In genomic region chr1:234069760-234070159, GRCh38 we compare ENCODE assay signal across 10 cellular contexts.
DNase-seq lines count a peak whose midpoint lies in the region; ATAC-seq and TF ChIP-seq lines count a peak whose summit lies in the region.
"Had no signal": no experiment of that assay in that cellular context is flagged by ENCODE, and none has a peak within 500 bp of the region (broad histone marks: within the 10 kb centered on the region; RNA-seq: fewer than 3 reads in every experiment).

No MANE protein-coding gene starts in this region.

- no peaks in the 10 kb centered on the region for H3K4me1 Mint-ChIP-seq in endothelial cell (ENCODE audit: unreplicated experiment)

- H3K9me3 ChIP-seq in SK-N-SH: no peaks in the 10 kb centered on the region

- no peaks in the 10 kb centered on the region for H4K20me1 ChIP-seq in SK-N-SH (ENCODE audit: insufficient read depth)

- H3K9me3 Mint-ChIP-seq in endothelial cell (ENCODE audit: unreplicated experiment): no peaks in the 10 kb centered on the region

- no peaks in the 10 kb centered on the region for H3K36me3 Mint-ChIP-seq in endothelial cell (ENCODE audit: low read depth, unreplicated experiment)
- H3K36me3 Mint-ChIP-seq: stimulated activated effector memory CD8-positive, alpha-beta T cell treated with anti-CD3 and anti-CD28 coated beads, Interleukin-12 subunit alpha, Interleukin-12 subunit beta, amount 100 ng/mL, for 72 hours had no signal

- no peak overlapping the region for H3K27ac ChIP-seq in SK-N-SH (ENCODE audit: low read depth in 2 of 2, low read length in 1 of 2)

- H3K4me3 Mint-ChIP-seq in endothelial cell (ENCODE audit: unreplicated experiment): no peak overlapping the region
- H3K4me3 Mint-ChIP-seq: stimulated activated effector memory CD8-positive, alpha-beta T cell treated with anti-CD3 and anti-CD28 coated beads, Interleukin-12 subunit alpha, Interleukin-12 subunit beta, amount 100 ng/mL, for 72 hours had no signal

- no peaks in the 10 kb centered on the region for H3K36me3 ChIP-seq in SK-N-SH (replicated peaks in 1 of 2; ENCODE audit: control insufficient read depth in 1 of 2, insufficient read depth in 2 of 2, low read length in 1 of 2)

- no peak overlapping the region for H2AFZ ChIP-seq in SK-N-SH (ENCODE audit: low read depth)

- H3K27ac Mint-ChIP-seq in endothelial cell (ENCODE audit: unreplicated experiment): no peak overlapping the region
- H3K27ac Mint-ChIP-seq: stimulated activated effector memory CD8-positive, alpha-beta T cell treated with anti-CD3 and anti-CD28 coated beads, Interleukin-12 subunit alpha, Interleukin-12 subunit beta, amount 100 ng/mL, for 72 hours had no signal

- TF ChIP-seq CTCF in SK-N-SH (IDR thresholded peaks at IDR 0.05) (no peak; the same call in 1 of the 2 replicates), GM10266 (IDR thresholded peaks at IDR 0.05; ENCODE audit: control insufficient read depth, insufficient read depth, low read depth, missing control alignments) (no peak), endothelial cell (IDR thresholded peaks at IDR 0.05; ENCODE audit: unreplicated experiment) (no peak)

- H3K4me1 ChIP-seq in SK-N-SH (ENCODE audit: control insufficient read depth in 1 of 2, insufficient read depth in 2 of 2, low read depth in 1 of 2, low read length in 1 of 2): no peaks in the 10 kb centered on the region; a peak in 1 of 4 replicates

- TF ChIP-seq RAD21 in Ishikawa (IDR thresholded peaks at IDR 0.05; ENCODE audit: low read depth) (peak; percentile 23; the same call in 1 of the 2 replicates), SK-N-SH (IDR thresholded peaks at IDR 0.05; ENCODE audit: low read length) (peak; percentile 48)

- CTCF ChIA-PET in SK-N-SH (lab: Yijun Ruan, JAX): interaction anchor here (0.9 to 4.7 kb wide), 5 partner anchors 46 to 765 kb away, joined by 3 to 43 read pairs (median 3); no protein-coding TSS in a partner anchor

- 52% methylated on average over 3 of the region's 3 CpGs for WGBS in SK-N-SH (ENCODE audit: low lambda C conversion rate)

- DNase-seq in DMS114 treated with DMSO at 0.1 percent for 48 hours (lab: John Stamatoyannopoulos, UW; ENCODE audit: unreplicated experiment) (peak; percentile 14), SK-N-SH (no peak), left kidney (ENCODE audit: low read depth, low spot score) (peak; percentile 18), GM19240 (ENCODE audit: insufficient read length, low spot score) (no peak), GM10266 (ENCODE audit: extremely low spot score) (no peak), endothelial cell (ENCODE audit: low spot score) (no peak)
- DNase-seq: small intestine had no signal

- POLR2A ChIA-PET in SK-N-SH (lab: Yijun Ruan, JAX): no interaction called here

- H3K9me2 ChIP-seq in SK-N-SH: no peaks in the 10 kb centered on the region

- H3K4me2 ChIP-seq in SK-N-SH: no peak overlapping the region

- no peaks in the 10 kb centered on the region for H3K27me3 ChIP-seq in SK-N-SH (ENCODE audit: insufficient read depth)

- H3F3A ChIP-seq in SK-N-SH (replicated peaks; ENCODE audit: insufficient read depth): no peaks in the 10 kb centered on the region

- no peak overlapping the region for H3K9ac ChIP-seq in SK-N-SH

- H3K4me3 ChIP-seq in SK-N-SH (ENCODE audit: low read depth in 2 of 2, low read length in 1 of 2): no peak overlapping the region

- no peak for TF ChIP-seq EP300 in Ishikawa (IDR thresholded peaks at IDR 0.05; ENCODE audit: borderline replicate concordance)
- no peak for TF ChIP-seq EP300 in SK-N-SH (IDR thresholded peaks at IDR 0.05; ENCODE audit: borderline replicate concordance in 1 of 2, low read depth in 1 of 2, low read length in 1 of 2)

- ATAC-seq in HG03432 (IDR thresholded peaks at IDR 0.05; ENCODE audit: unreplicated experiment): no peak
- ATAC-seq: stimulated activated effector memory CD8-positive, alpha-beta T cell treated with anti-CD3 and anti-CD28 coated beads, Interleukin-12 subunit alpha, Interleukin-12 subunit beta, amount 100 ng/mL, for 72 hours had no signal

- H3K27me3 Mint-ChIP-seq in endothelial cell (ENCODE audit: unreplicated experiment): no peaks in the 10 kb centered on the region

- no peaks in the 10 kb centered on the region for H3K79me2 ChIP-seq in SK-N-SH (ENCODE audit: insufficient read depth)

TF ChIP-seq in Ishikawa, 13 proteins besides CTCF, POLR2A, EP300 and RAD21:
- TF ChIP-seq CEBPB (IDR thresholded peaks at IDR 0.05) (no peak), ZBTB7A (IDR thresholded peaks at IDR 0.05; ENCODE audit: low read depth) (no peak), EGR1 (IDR thresholded peaks at IDR 0.05) (no peak)

TF ChIP-seq in SK-N-SH, 30 proteins besides CTCF, POLR2A, EP300 and RAD21:
- TF ChIP-seq NRF1 (IDR thresholded peaks at IDR 0.05; ENCODE audit: low read depth, low read length) (no peak), SMC3 (IDR thresholded peaks at IDR 0.05; ENCODE audit: low read depth, low read length) (0 out of 2 replicates have a peak, but pooled peaks have one; percentile 9), GABPA (IDR thresholded peaks at IDR 0.05; ENCODE audit: low read depth) (no peak), TCF12 (IDR thresholded peaks at IDR 0.05) (no peak)
TF ChIP-seq in SK-N-SH: peak in this region for 1.

Comparison
In these comparisons a context has a peak if more than half of its experiments do, and no peak if none do; other contexts are left out.
1. DNase-seq: peak in DMS114 treated with DMSO at 0.1 percent for 48 hours (single experiment) and left kidney (single experiment); none in SK-N-SH (single experiment), GM19240 (single experiment), GM10266 (single experiment) and endothelial cell (single experiment).